ENCODE assay signal across 28 cellular contexts in the genomic region with DNA sequence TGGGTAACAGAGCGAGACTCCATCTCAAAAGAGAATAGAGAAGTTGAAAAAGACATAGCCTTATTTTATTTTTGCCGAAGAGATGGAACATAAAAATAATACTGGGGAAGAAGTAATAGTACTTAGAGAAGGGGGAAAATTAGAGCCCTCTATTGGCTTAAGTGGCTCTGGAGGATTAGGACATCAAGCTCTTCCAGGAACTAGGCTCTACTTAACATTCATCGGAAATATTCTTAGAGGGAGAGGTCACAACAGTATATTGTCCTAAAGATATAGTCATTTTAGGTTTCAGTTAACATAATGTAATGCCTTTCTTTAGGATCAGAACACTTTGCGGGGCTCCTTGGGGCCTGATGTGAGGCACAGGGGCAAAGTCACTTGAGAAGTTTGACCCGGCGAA.
DNase-seq lines count a peak whose midpoint lies in the region; ATAC-seq, FAIRE-seq and TF ChIP-seq lines count a peak whose summit lies in the region.
"Had no signal": no experiment of that assay in that cellular context is flagged by ENCODE, and none has a peak within 500 bp of the region (broad histone marks: within the 10 kb centered on the region; RNA-seq: fewer than 3 reads in every experiment).

No MANE protein-coding gene starts in this region.

- H3K9ac ChIP-seq in colonic mucosa (ENCODE audit: low read depth in 2 of 2, low read length in 2 of 2) = no peak overlapping the region
- no peak overlapping the region for H3K9ac ChIP-seq in HepG2 (ENCODE audit: insufficient read depth, low read depth, low read length)
- H3K9ac ChIP-seq in neural progenitor cell = no peak overlapping the region
- H3K9ac ChIP-seq: BLaER1 treated with 17β-estradiol and CSF1 and Interleukin-3, amounts not matched to agents 10 nM and 100 nM had no signal

- H3K4me3 ChIP-seq in colonic mucosa (no peak overlapping the region), HepG2 (replicated peaks in 1 of 3; ENCODE audit: insufficient read depth in 1 of 3, low read depth in 2 of 3, low read length in 3 of 3) (no peak overlapping the region; a peak in 1 of 6 replicates), neural progenitor cell (no peak overlapping the region), upper lobe of left lung (no peak overlapping the region), tibial nerve (no peak overlapping the region)
- H3K4me3 ChIP-seq: BLaER1 treated with 17β-estradiol and CSF1 and Interleukin-3, amounts not matched to agents 10 nM and 100 nM; ovary; SJSA1 had no signal

- H3K27me3 ChIP-seq in colonic mucosa = no peaks in the 10 kb centered on the region
- H3K27me3 ChIP-seq in HepG2 (ENCODE audit: control insufficient read depth in 1 of 2, insufficient read depth in 2 of 2, low read length in 2 of 2) = no peaks in the 10 kb centered on the region
- no peaks in the 10 kb centered on the region for H3K27me3 ChIP-seq in neural progenitor cell
- no peaks in the 10 kb centered on the region for H3K27me3 ChIP-seq in upper lobe of left lung
- H3K27me3 ChIP-seq in tibial nerve = no peaks in the 10 kb centered on the region
- H3K27me3 ChIP-seq: BLaER1 treated with 17β-estradiol and CSF1 and Interleukin-3, amounts not matched to agents 10 nM and 100 nM; ovary; SJSA1 had no signal

- no peak for TF ChIP-seq POLR2A in HepG2 (IDR thresholded peaks at IDR 0.05; ENCODE audit: insufficient read depth in 1 of 2, low read depth in 2 of 2, low read length in 2 of 2)
- no peak for TF ChIP-seq POLR2A in upper lobe of left lung (IDR thresholded peaks at IDR 0.05)
- no peak for TF ChIP-seq POLR2A in H54 (IDR thresholded peaks at IDR 0.05; ENCODE audit: low read depth, low read length)
- no peak for TF ChIP-seq POLR2A in tibial nerve (IDR thresholded peaks at IDR 0.05)

- H3K27ac Mint-ChIP-seq in neural progenitor cell = peak overlapping the region; percentile 58
- H3K27ac Mint-ChIP-seq: activated CD4-positive, alpha-beta T cell treated with anti-CD3 and anti-CD28 coated beads, Interleukin-2, amount 10 ng/mL, durations not matched to agents 24 days and 14 days; activated naive CD8-positive, alpha-beta T cell treated with anti-CD3 and anti-CD28 coated beads for 36 hours; naive thymus-derived CD8-positive, alpha-beta T cell; type B pancreatic cell had no signal

- TF ChIP-seq CTCF in colonic mucosa (IDR thresholded peaks at IDR 0.05) (no peak), HepG2 (CRISPR knock-in tag; IDR thresholded peaks at IDR 0.05) (no peak), neural progenitor cell (IDR thresholded peaks at IDR 0.05) (no peak), upper lobe of left lung (IDR thresholded peaks at IDR 0.05) (no peak), tibial nerve (IDR thresholded peaks at IDR 0.05) (no peak)

- H3K27ac ChIP-seq in colonic mucosa (peak overlapping the region; percentile 41), HepG2 (ENCODE audit: extremely low read length, insufficient read depth, low read length) (no peak overlapping the region), neural progenitor cell (no peak overlapping the region), upper lobe of left lung (peak overlapping the region; percentile 35 to 74 (median 56)), tibial nerve (peak overlapping the region in 2 of 4 donors; percentile 6 to 41)
- H3K27ac ChIP-seq: BLaER1 treated with 17β-estradiol and CSF1 and Interleukin-3, amounts not matched to agents 10 nM and 100 nM; ovary; SJSA1 had no signal

- TF ChIP-seq EP300 in HepG2 (IDR thresholded peaks at IDR 0.05; ENCODE audit: low read depth in 2 of 2, low read length in 2 of 2) (no peak), HepG2 (CRISPR knock-in tag; IDR thresholded peaks at IDR 0.05; ENCODE audit: borderline replicate concordance) (no peak), upper lobe of left lung (IDR thresholded peaks at IDR 0.05) (no peak), tibial nerve (IDR thresholded peaks at IDR 0.05) (no peak)

- CTCF ChIA-PET in HepG2 (lab: Yijun Ruan, JAX; ENCODE audit: low intra/inter-chr PET ratio, low total read pairs) = no interaction called here

- H4K20me1 ChIP-seq in HepG2 (ENCODE audit: insufficient read depth, low read length) (no peaks in the 10 kb centered on the region), neural progenitor cell (ENCODE audit: low read depth) (no peaks in the 10 kb centered on the region)
- H4K20me1 ChIP-seq: BLaER1 treated with 17β-estradiol and CSF1 and Interleukin-3, amounts not matched to agents 10 nM and 100 nM had no signal

- H3F3A ChIP-seq in neural progenitor cell (ENCODE audit: low read depth) = peaks cover 33% of the 10 kb centered on the region

- WGBS in HepG2 (ENCODE audit: low lambda C conversion rate) = 81% methylated on average over 6 of the region's 6 CpGs
- WGBS in upper lobe of left lung, 2 donors = 70 to 75% methylated on average over 6 of the region's 6 CpGs
- 84 to 93% methylated on average over 6 of the region's 6 CpGs for WGBS in tibial nerve, 2 donors

- no peaks in the 10 kb centered on the region for H3K4me1 ChIP-seq in colonic mucosa
- peaks cover 14% of the 10 kb centered on the region for H3K4me1 ChIP-seq in HepG2 (ENCODE audit: insufficient read depth, low read length)
- peaks cover 17% of the 10 kb centered on the region for H3K4me1 ChIP-seq in neural progenitor cell
- H3K4me1 ChIP-seq in upper lobe of left lung = peaks cover 7 to 31% (median 19%) of the 10 kb centered on the region in 4 donors
- H3K4me1 ChIP-seq in tibial nerve = peaks cover 0 to 22% (median 2%) of the 10 kb centered on the region in 4 donors
- H3K4me1 ChIP-seq: BLaER1 treated with 17β-estradiol and CSF1 and Interleukin-3, amounts not matched to agents 10 nM and 100 nM; SJSA1 had no signal

- POLR2A ChIA-PET in HepG2 (lab: Yijun Ruan, JAX) = no interaction called here

- H3K4me1 Mint-ChIP-seq in neural progenitor cell = peaks cover 16% of the 10 kb centered on the region

- H3K36me3 ChIP-seq in colonic mucosa (no peaks in the 10 kb centered on the region), HepG2 (replicated peaks in 1 of 2; ENCODE audit: control insufficient read depth in 1 of 2, insufficient read depth in 2 of 2, low read length in 2 of 2) (no peaks in the 10 kb centered on the region), neural progenitor cell (no peaks in the 10 kb centered on the region), upper lobe of left lung (no peaks in the 10 kb centered on the region), tibial nerve (no peaks in the 10 kb centered on the region)
- H3K36me3 ChIP-seq: ovary, SJSA1 had no signal

- H3K36me3 Mint-ChIP-seq in neural progenitor cell = no peaks in the 10 kb centered on the region
- H3K36me3 Mint-ChIP-seq: type B pancreatic cell had no signal

- TF ChIP-seq RAD21 in HepG2 (CRISPR knock-in tag; IDR thresholded peaks at IDR 0.05) = no peak

- no TSS peak for BruUV-seq in HepG2 (replicated peaks; lab: Mats Ljungman, UMichigan)

- ATAC-seq in HepG2 (no peak), upper lobe of left lung (ENCODE audit: low FRiP score in 2 of 2) (no peak), GM19035 (IDR thresholded peaks at IDR 0.05; ENCODE audit: unreplicated experiment) (no peak)
- ATAC-seq: naive thymus-derived CD8-positive, alpha-beta T cell had no signal

- no peaks in the 10 kb centered on the region for H3K9me3 ChIP-seq in colonic mucosa
- H3K9me3 ChIP-seq in HepG2 (ENCODE audit: low read length) = no peaks in the 10 kb centered on the region
- no peaks in the 10 kb centered on the region for H3K9me3 ChIP-seq in neural progenitor cell (ENCODE audit: low read depth)
- H3K9me3 ChIP-seq in upper lobe of left lung = no peaks in the 10 kb centered on the region
- no peaks in the 10 kb centered on the region for H3K9me3 ChIP-seq in tibial nerve
- H3K9me3 ChIP-seq: BLaER1 treated with 17β-estradiol and CSF1 and Interleukin-3, amounts not matched to agents 10 nM and 100 nM; ovary; SJSA1 had no signal

- DNase-seq in colonic mucosa = no peak
- no peak for DNase-seq in HepG2 (ENCODE audit: low spot score)
- DNase-seq in neural progenitor cell (ENCODE audit: low spot score) = no peak
- DNase-seq in upper lobe of left lung = no peak
- DNase-seq in H54 (ENCODE audit: insufficient read length, low spot score) = no peak
- DNase-seq in activated naive CD4-positive, alpha-beta T cell treated with anti-CD3 and anti-CD28 coated beads, Interleukin-2, amount 50 U/mL, for 16 hours = no peak
- DNase-seq in tibial nerve (ENCODE audit: low spot score in 2 of 2) = no peak
- DNase-seq: activated CD4-positive, alpha-beta T cell treated with anti-CD3 and anti-CD28 coated beads, Interleukin-2, amount 10 ng/mL, durations not matched to agents 24 days and 14 days; activated effector memory CD4-positive, alpha-beta T cell treated with Interleukin-2 at 50 U/mL for 16 hours; activated naive CD8-positive, alpha-beta T cell treated with anti-CD3 and anti-CD28 coated beads for 36 hours; activated T-cell treated with anti-CD3 and anti-CD28 coated beads, Interleukin-2, amount 50 U/mL, for 1 hour; aorta; H9; naive thymus-derived CD8-positive, alpha-beta T cell; NCI-H1417 treated with DMSO at 0.1 percent for 48 hours; NCI-H2081 treated with DMSO at 0.1 percent for 48 hours; NCI-H2227 treated with DMSO at 0.1 percent for 48 hours; NCI-H526 treated with DMSO at 0.1 percent for 48 hours; ovary; stimulated activated CD4-positive, alpha-beta T cell treated with anti-CD3 and anti-CD28 coated beads, Interleukin-1b, Interleukin-23, amount 100 ng/mL, for 48 hours; stimulated activated naive CD4-positive, alpha-beta T cell treated with Interleukin-2 at 50 U/mL for 16 hours had no signal

- in situ Hi-C loops in HepG2 (cut with HindIII; ENCODE audit: extremely low pct_ligation_motif_present, low pct_unique_long_range_greater_than_20kb) = no loop called here

- H3K79me2 ChIP-seq in HepG2 (ENCODE audit: insufficient read depth, low read length) (no peaks in the 10 kb centered on the region), neural progenitor cell (ENCODE audit: low read depth) (no peaks in the 10 kb centered on the region)

- no peak overlapping the region for H3K4me3 Mint-ChIP-seq in neural progenitor cell
- H3K4me3 Mint-ChIP-seq: activated CD4-positive, alpha-beta T cell treated with anti-CD3 and anti-CD28 coated beads, Interleukin-2, amount 10 ng/mL, durations not matched to agents 24 days and 14 days; activated naive CD8-positive, alpha-beta T cell treated with anti-CD3 and anti-CD28 coated beads for 36 hours; H9; naive thymus-derived CD8-positive, alpha-beta T cell; type B pancreatic cell had no signal

- peaks cover 2% of the 10 kb centered on the region for H3K9me3 Mint-ChIP-seq in neural progenitor cell
- H3K9me3 Mint-ChIP-seq: activated CD4-positive, alpha-beta T cell treated with anti-CD3 and anti-CD28 coated beads, Interleukin-2, amount 10 ng/mL, durations not matched to agents 24 days and 14 days; activated naive CD8-positive, alpha-beta T cell treated with anti-CD3 and anti-CD28 coated beads for 36 hours; H9; naive thymus-derived CD8-positive, alpha-beta T cell; type B pancreatic cell had no signal

- H2AFZ ChIP-seq in HepG2 (ENCODE audit: low read length) (no peak overlapping the region), neural progenitor cell (replicated peaks) (no peak overlapping the region)

- intact Hi-C loops in colonic mucosa (cut with DNase I) (no loop called here), HepG2 (cut with micrococcal nuclease; ENCODE audit: unreplicated experiment) (no loop called here)

- no peak for FAIRE-seq in HepG2 (lab: Jason Lieb, UNC)
- FAIRE-seq in H54 (lab: Jason Lieb, UNC) = no peak
- FAIRE-seq: bronchial epithelial cell, endothelial cell of umbilical vein, GM12891 had no signal

- H3K4me2 ChIP-seq in HepG2 (ENCODE audit: low read depth, low read length) (peak overlapping the region; percentile 33; the same call in 1 of the 2 replicates), neural progenitor cell (no peak overlapping the region)
- H3K4me2 ChIP-seq: BLaER1 treated with 17β-estradiol and CSF1 and Interleukin-3, amounts not matched to agents 10 nM and 100 nM had no signal

- H3K27me3 Mint-ChIP-seq in neural progenitor cell (ENCODE audit: insufficient read depth, low read depth) = no peaks in the 10 kb centered on the region
- H3K27me3 Mint-ChIP-seq: activated CD4-positive, alpha-beta T cell treated with anti-CD3 and anti-CD28 coated beads, Interleukin-2, amount 10 ng/mL, durations not matched to agents 24 days and 14 days; activated naive CD8-positive, alpha-beta T cell treated with anti-CD3 and anti-CD28 coated beads for 36 hours; naive thymus-derived CD8-positive, alpha-beta T cell; type B pancreatic cell had no signal

Comparison
In these comparisons a context has a peak if more than half of its experiments do, and no peak if none do; other contexts are left out.
1. H3K27ac ChIP-seq: peak in colonic mucosa (single experiment) and upper lobe of left lung (4 of 4); none in HepG2 (single experiment) and neural progenitor cell (single experiment).